Comparison of ENCODE assay signal across 19 cellular contexts in genomic region chr3:17420668-17421067, GRCh38.
DNase-seq lines count a peak whose midpoint lies in the region; ATAC-seq and TF ChIP-seq lines count a peak whose summit lies in the region.
"Had no signal": no experiment of that assay in that cellular context is flagged by ENCODE, and none has a peak within 500 bp of the region (broad histone marks: within the 10 kb centered on the region; RNA-seq: fewer than 3 reads in every experiment).

No MANE protein-coding gene starts in this region.

- H3K36me3 ChIP-seq in IMR-90 (ENCODE audit: control insufficient read depth, insufficient read depth, low read length) (no peaks in the 10 kb centered on the region), PC-3 (ENCODE audit: low read depth, low read length) (no peaks in the 10 kb centered on the region), Karpas-422 (ENCODE audit: insufficient read depth, low read length) (no peaks in the 10 kb centered on the region)
- H3K36me3 ChIP-seq: brain microvascular endothelial cell, prostate gland, vagina had no signal

- intact Hi-C loops in IMR-90 (cut with micrococcal nuclease): no loop called here
- intact Hi-C loops in PC-3 (cut with micrococcal nuclease): loop anchor here (5.0 to 10.0 kb wide), 2 partner anchors 87 to 974 kb away; no protein-coding TSS in a partner anchor
- intact Hi-C loops in left colon (cut with DNase I, micrococcal nuclease): no loop called here

- DNase-seq in DMS53 (lab: John Stamatoyannopoulos, UW) (peak; percentile 82), IMR-90 (peak; percentile 28), PC-3 (peak; percentile 28), left colon (no peak), COLO668 (lab: John Stamatoyannopoulos, UW; ENCODE audit: unreplicated experiment) (no peak), Karpas-422 (no peak)
- DNase-seq: activated CD8-positive, alpha-beta memory T cell treated with anti-CD3 and anti-CD28 coated beads for 24 hours; activated naive CD8-positive, alpha-beta T cell treated with anti-CD3 and anti-CD28 coated beads for 36 hours; brain microvascular endothelial cell; CD8-positive, alpha-beta memory T cell; H9; mammary epithelial cell; NCI-H1436 treated with DMSO at 0.1 percent for 48 hours had no signal

- H4K91ac ChIP-seq in IMR-90 (ENCODE audit: insufficient read depth, low read depth, low read length): no peak overlapping the region

- TF ChIP-seq RAD21 in IMR-90 (IDR thresholded peaks at IDR 0.05; ENCODE audit: low read length): no peak

- BruUV-seq in IMR-90 (replicated peaks; lab: Mats Ljungman, UMichigan): no TSS peak
- no TSS peak for BruUV-seq in PC-3 (replicated peaks; lab: Mats Ljungman, UMichigan)

- H3K23ac ChIP-seq in IMR-90 (ENCODE audit: low read depth, low read length): no peak overlapping the region

- H3K9me1 ChIP-seq in IMR-90 (ENCODE audit: insufficient read depth, low read length): no peaks in the 10 kb centered on the region

- H2AK9ac ChIP-seq in IMR-90 (replicated peaks; ENCODE audit: low read depth, low read length, poor library complexity): no peak overlapping the region

- H2BK5ac ChIP-seq in IMR-90 (ENCODE audit: low read depth, low read length, poor library complexity, severe bottlenecking): no peak overlapping the region

- no peak overlapping the region for H3K56ac ChIP-seq in IMR-90 (ENCODE audit: extremely low read depth, insufficient read depth, low read length)

- no peaks in the 10 kb centered on the region for H3K9me3 ChIP-seq in IMR-90 (ENCODE audit: control insufficient read depth, insufficient read depth, low read length)
- no peaks in the 10 kb centered on the region for H3K9me3 ChIP-seq in PC-3 (ENCODE audit: low read length)
- H3K9me3 ChIP-seq in Karpas-422 (ENCODE audit: low read length): no peaks in the 10 kb centered on the region
- H3K9me3 ChIP-seq: prostate gland, vagina had no signal

- no peak for TF ChIP-seq POLR2A in IMR-90 (IDR thresholded peaks at IDR 0.05; ENCODE audit: low read depth, low read length)

- no peak overlapping the region for H3K4ac ChIP-seq in IMR-90 (ENCODE audit: low read depth, low read length)

- no peaks in the 10 kb centered on the region for H3K9me2 ChIP-seq in PC-3 (replicated peaks; ENCODE audit: low read length)
- H3K9me2 ChIP-seq in Karpas-422 (replicated peaks; ENCODE audit: insufficient read depth, low read length): no peaks in the 10 kb centered on the region

- H3K79me1 ChIP-seq in IMR-90 (ENCODE audit: low read depth in 1 of 2, low read length in 2 of 2): no peaks in the 10 kb centered on the region

- peak; percentile 61; the same call in 1 of the 2 replicates for ATAC-seq in IMR-90 (ENCODE audit: low read depth)
- ATAC-seq in PC-3: peak; percentile 82
- ATAC-seq in left colon: peak; percentile 26
- ATAC-seq in HG03354 (IDR thresholded peaks at IDR 0.05; ENCODE audit: poor library complexity, severe bottlenecking, unreplicated experiment): no peak
- no peak for ATAC-seq in HG03520 (IDR thresholded peaks at IDR 0.05; ENCODE audit: unreplicated experiment)
- ATAC-seq: activated CD4-positive, CD25-positive, alpha-beta regulatory T cell treated with anti-CD3 and anti-CD28 coated beads, Interleukin-2, amount 50 U/mL, for 24 hours; esophagus mucosa had no signal

- no peak overlapping the region for H3K14ac ChIP-seq in IMR-90 (replicated peaks; ENCODE audit: low read depth, low read length)

- H3K9ac ChIP-seq in IMR-90 (ENCODE audit: low read depth, low read length) (no peak overlapping the region), PC-3 (ENCODE audit: low read length) (no peak overlapping the region), Karpas-422 (ENCODE audit: low read length) (no peak overlapping the region)

- no peak overlapping the region for H3K27ac ChIP-seq in IMR-90 (ENCODE audit: insufficient read depth, low read length)
- no peak overlapping the region for H3K27ac ChIP-seq in PC-3 (ENCODE audit: low read length)
- H3K27ac ChIP-seq in Karpas-422 (ENCODE audit: low read length): no peak overlapping the region
- H3K27ac ChIP-seq: brain microvascular endothelial cell, prostate gland, vagina had no signal

- CTCF ChIA-PET in IMR-90 (lab: Yijun Ruan, JAX): interaction anchor here (1.2 kb wide), 1 partner anchor 9 kb away, joined by 3 read pairs; no protein-coding TSS in a partner anchor
- CTCF ChIA-PET in PC-3 (lab: Charles Lee): no interaction called here

- H3K27me3 ChIP-seq in IMR-90 (ENCODE audit: control insufficient read depth, insufficient read depth, low read length) (no peaks in the 10 kb centered on the region), PC-3 (ENCODE audit: low read length) (no peaks in the 10 kb centered on the region), Karpas-422 (ENCODE audit: low read length) (no peaks in the 10 kb centered on the region)
- H3K27me3 ChIP-seq: brain microvascular endothelial cell, vagina had no signal

- in situ Hi-C loops in IMR-90 (cut with MboI; ENCODE audit: low sequenced_read_pairs): no loop called here

- H2AK5ac ChIP-seq in IMR-90 (ENCODE audit: low read depth, low read length): no peak overlapping the region

- H3K4me3 ChIP-seq in IMR-90 (ENCODE audit: insufficient read depth, low read depth, low read length) (no peak overlapping the region), PC-3 (ENCODE audit: low read length) (no peak overlapping the region), Karpas-422 (ENCODE audit: low read length) (no peak overlapping the region)
- H3K4me3 ChIP-seq: prostate gland, vagina had no signal

- no peak overlapping the region for H2BK15ac ChIP-seq in IMR-90 (ENCODE audit: low read depth, low read length)

- H2AFZ ChIP-seq in IMR-90 (replicated peaks; ENCODE audit: low read length, poor library complexity) (no peak overlapping the region), PC-3 (ENCODE audit: low read length) (no peak overlapping the region), Karpas-422 (ENCODE audit: low read length) (no peak overlapping the region)

- H4K20me1 ChIP-seq in IMR-90 (ENCODE audit: insufficient read depth, low read length) (no peaks in the 10 kb centered on the region), PC-3 (ENCODE audit: low read length) (no peaks in the 10 kb centered on the region), Karpas-422 (ENCODE audit: insufficient read depth, low read depth, low read length) (no peaks in the 10 kb centered on the region)

- no peak overlapping the region for H3K4me2 ChIP-seq in IMR-90 (ENCODE audit: low read depth, low read length)
- no peak overlapping the region for H3K4me2 ChIP-seq in PC-3 (ENCODE audit: low read length)
- no peak overlapping the region for H3K4me2 ChIP-seq in Karpas-422 (ENCODE audit: low read depth, low read length, poor library complexity, severe bottlenecking)

- H4K5ac ChIP-seq in IMR-90 (ENCODE audit: low read depth, low read length): no peak overlapping the region

- H3K4me1 ChIP-seq in IMR-90 (ENCODE audit: control insufficient read depth, insufficient read depth, low read length): no peaks in the 10 kb centered on the region
- peaks cover 14% of the 10 kb centered on the region; the same call in 1 of the 2 replicates for H3K4me1 ChIP-seq in PC-3 (ENCODE audit: insufficient read depth, low read length)
- no peaks in the 10 kb centered on the region; the same call in 1 of the 2 replicates for H3K4me1 ChIP-seq in Karpas-422 (ENCODE audit: low read length)
- H3K4me1 ChIP-seq: prostate gland, vagina had no signal

- H2BK120ac ChIP-seq in IMR-90 (ENCODE audit: low read depth, low read length): no peak overlapping the region

- dilution Hi-C loops in IMR-90 (cut with HindIII; ENCODE audit: low sequenced_read_pairs, unreplicated experiment): loop anchor here (25.0 kb wide), 1 partner anchor 158 kb away; no protein-coding TSS in a partner anchor

- no CpG with 5 or more reads among the region's 1 CpG for WGBS in IMR-90 (ENCODE audit: extremely low coverage in 2 of 2, insufficient read length in 1 of 2), 2 experiments

- no peak overlapping the region for H2BK20ac ChIP-seq in IMR-90 (ENCODE audit: low read depth, low read length)

- H3K79me2 ChIP-seq in PC-3 (ENCODE audit: low read length) (no peaks in the 10 kb centered on the region), Karpas-422 (ENCODE audit: low read length) (peaks cover 13% of the 10 kb centered on the region)

- no peaks in the 10 kb centered on the region for H3F3A ChIP-seq in PC-3 (ENCODE audit: low read length, unreplicated experiment)

- POLR2A ChIA-PET in IMR-90 (lab: Charles Lee; ENCODE audit: unreplicated experiment): no interaction called here
- POLR2A ChIA-PET in PC-3 (lab: Charles Lee; ENCODE audit: unreplicated experiment): no interaction called here

- H4K8ac ChIP-seq in IMR-90 (ENCODE audit: low read depth in 2 of 2, low read length in 2 of 2): no peak overlapping the region

- no peak overlapping the region for H3K18ac ChIP-seq in IMR-90 (ENCODE audit: low read depth, low read length)

- TF ChIP-seq CTCF in IMR-90 (conservative IDR thresholded peaks at IDR 0.05; ENCODE audit: low read depth, low read length) (no peak), PC-3 (conservative IDR thresholded peaks at IDR 0.05; ENCODE audit: low read depth, low read length) (no peak)

TF ChIP-seq in IMR-90, 13 proteins besides CTCF, POLR2A, EP300 and RAD21 (continues in another document):
- TF ChIP-seq USF2 (IDR thresholded peaks at IDR 0.05; ENCODE audit: low read depth, low read length): no peak
- no peak for TF ChIP-seq NFE2L2 (IDR thresholded peaks at IDR 0.05; ENCODE audit: low read depth, low read length)
- TF ChIP-seq CEBPB (IDR thresholded peaks at IDR 0.05; ENCODE audit: low read depth, low read length): no peak
- no peak for TF ChIP-seq CHD1 (IDR thresholded peaks at IDR 0.05; ENCODE audit: low read depth, low read length)
- TF ChIP-seq MAZ (IDR thresholded peaks at IDR 0.05; ENCODE audit: borderline replicate concordance, low read depth, low read length): no peak
- no peak for TF ChIP-seq FOS (IDR thresholded peaks at IDR 0.05; ENCODE audit: low read depth, low read length)
- TF ChIP-seq MAFK (IDR thresholded peaks at IDR 0.05; ENCODE audit: low read depth, low read length): no peak
- no peak for TF ChIP-seq ELK1 (IDR thresholded peaks at IDR 0.05; ENCODE audit: borderline replicate concordance, low read depth, low read length)

Comparison
In these comparisons a context has a peak if more than half of its experiments do, and no peak if none do; other contexts are left out.
1. DNase-seq: peak in DMS53 (single experiment), IMR-90 (single experiment) and PC-3 (single experiment); none in left colon (0 of 2), COLO668 (single experiment) and Karpas-422 (single experiment).
2. ATAC-seq: peak in IMR-90 (single experiment), PC-3 (single experiment) and left colon (single experiment); none in HG03354 (single experiment) and HG03520 (single experiment).